ENCODE assay signal across 1 cellular context in the genomic region with DNA sequence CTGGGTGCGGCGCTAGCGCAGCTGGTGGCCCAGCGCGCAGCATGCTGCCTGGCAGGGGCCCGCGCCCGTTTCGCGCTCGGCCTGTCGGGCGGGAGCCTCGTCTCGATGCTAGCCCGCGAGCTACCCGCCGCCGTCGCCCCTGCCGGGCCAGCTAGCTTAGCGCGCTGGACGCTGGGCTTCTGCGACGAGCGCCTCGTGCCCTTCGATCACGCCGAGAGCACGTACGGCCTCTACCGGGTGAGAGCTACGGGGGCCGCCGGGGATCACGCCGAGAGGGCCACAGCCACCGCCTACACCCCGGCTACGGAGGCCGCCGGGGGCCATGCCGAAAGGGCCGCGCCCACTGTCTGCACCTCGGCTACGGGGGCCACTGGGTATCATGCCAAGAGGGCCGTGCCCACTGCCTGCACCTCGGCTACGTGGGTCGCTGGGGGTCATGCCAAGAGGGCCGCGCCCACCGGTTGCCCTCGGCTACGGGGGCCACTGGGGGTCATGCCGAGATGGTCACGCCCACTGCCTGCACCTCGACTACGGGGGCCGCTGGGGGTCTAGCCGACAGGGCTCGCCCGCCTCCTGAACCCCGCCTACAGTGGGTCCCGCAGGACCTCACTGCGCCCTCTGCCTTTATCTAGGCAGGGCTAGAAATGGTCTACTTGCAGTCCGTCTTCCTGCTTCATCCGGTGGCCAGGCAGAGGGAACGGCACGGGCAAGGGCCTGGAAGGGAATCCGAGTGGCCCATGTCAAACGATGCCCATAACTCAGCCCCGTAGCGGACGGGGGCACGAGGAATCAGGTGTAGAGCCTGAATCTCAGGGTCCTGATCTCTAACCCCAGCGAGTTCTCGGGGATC.
TF ChIP-seq lines count a peak whose summit lies in the region.

No MANE protein-coding gene starts in this region.

TF ChIP-seq in K562, 482 proteins besides CTCF, POLR2A, EP300 and RAD21 (continued from another document and continues in another):
- TF ChIP-seq HSF4 (CRISPR knock-in tag; IDR thresholded peaks at IDR 0.05; ENCODE audit: borderline replicate concordance): no peak
- no peak for TF ChIP-seq IFI16 (CRISPR knock-in tag; IDR thresholded peaks at IDR 0.05)
- no peak for TF ChIP-seq KLF10 (CRISPR knock-in tag; IDR thresholded peaks at IDR 0.05)
- no peak for TF ChIP-seq EWSR1 (IDR thresholded peaks at IDR 0.05; ENCODE audit: borderline replicate concordance, low read depth, partially characterized antibody)
- no peak for TF ChIP-seq DACH1 (IDR thresholded peaks at IDR 0.05; ENCODE audit: partially characterized antibody)
- no peak for TF ChIP-seq TAF15 (IDR thresholded peaks at IDR 0.05; ENCODE audit: low read depth, low read length)
- no peak for TF ChIP-seq ZNF717 (CRISPR knock-in tag; IDR thresholded peaks at IDR 0.05)
- TF ChIP-seq MEIS2 (IDR thresholded peaks at IDR 0.05; ENCODE audit: partially characterized antibody): no peak
- TF ChIP-seq, protein P1, sequence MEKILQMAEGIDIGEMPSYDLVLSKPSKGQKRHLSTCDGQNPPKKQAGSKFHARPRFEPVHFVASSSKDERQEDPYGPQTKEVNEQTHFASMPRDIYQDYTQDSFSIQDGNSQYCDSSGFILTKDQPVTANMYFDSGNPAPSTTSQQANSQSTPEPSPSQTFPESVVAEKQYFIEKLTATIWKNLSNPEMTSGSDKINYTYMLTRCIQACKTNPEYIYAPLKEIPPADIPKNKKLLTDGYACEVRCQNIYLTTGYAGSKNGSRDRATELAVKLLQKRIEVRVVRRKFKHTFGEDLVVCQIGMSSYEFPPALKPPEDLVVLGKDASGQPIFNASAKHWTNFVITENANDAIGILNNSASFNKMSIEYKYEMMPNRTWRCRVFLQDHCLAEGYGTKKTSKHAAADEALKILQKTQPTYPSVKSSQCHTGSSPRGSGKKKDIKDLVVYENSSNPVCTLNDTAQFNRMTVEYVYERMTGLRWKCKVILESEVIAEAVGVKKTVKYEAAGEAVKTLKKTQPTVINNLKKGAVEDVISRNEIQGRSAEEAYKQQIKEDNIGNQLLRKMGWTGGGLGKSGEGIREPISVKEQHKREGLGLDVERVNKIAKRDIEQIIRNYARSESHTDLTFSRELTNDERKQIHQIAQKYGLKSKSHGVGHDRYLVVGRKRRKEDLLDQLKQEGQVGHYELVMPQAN (IDR thresholded peaks at IDR 0.05; ENCODE audit: borderline replicate concordance): peak; percentile 82; the same call in 1 of the 2 replicates
- TF ChIP-seq ADNP (tag; IDR thresholded peaks at IDR 0.05): no peak
- peak; percentile 92 for TF ChIP-seq RBFOX2 (IDR thresholded peaks at IDR 0.05; ENCODE audit: low read depth, low read length)
- TF ChIP-seq KLF6 (CRISPR knock-in tag; IDR thresholded peaks at IDR 0.05; ENCODE audit: borderline replicate concordance): no peak
- TF ChIP-seq, protein P2, sequence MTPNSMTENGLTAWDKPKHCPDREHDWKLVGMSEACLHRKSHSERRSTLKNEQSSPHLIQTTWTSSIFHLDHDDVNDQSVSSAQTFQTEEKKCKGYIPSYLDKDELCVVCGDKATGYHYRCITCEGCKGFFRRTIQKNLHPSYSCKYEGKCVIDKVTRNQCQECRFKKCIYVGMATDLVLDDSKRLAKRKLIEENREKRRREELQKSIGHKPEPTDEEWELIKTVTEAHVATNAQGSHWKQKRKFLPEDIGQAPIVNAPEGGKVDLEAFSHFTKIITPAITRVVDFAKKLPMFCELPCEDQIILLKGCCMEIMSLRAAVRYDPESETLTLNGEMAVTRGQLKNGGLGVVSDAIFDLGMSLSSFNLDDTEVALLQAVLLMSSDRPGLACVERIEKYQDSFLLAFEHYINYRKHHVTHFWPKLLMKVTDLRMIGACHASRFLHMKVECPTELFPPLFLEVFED (CRISPR knock-in tag; conservative IDR thresholded peaks at IDR 0.05): no peak
- no peak for TF ChIP-seq ZNF695 (CRISPR knock-in tag; IDR thresholded peaks at IDR 0.05)
- TF ChIP-seq TEAD2 (tag; IDR thresholded peaks at IDR 0.05): no peak
- no peak for TF ChIP-seq HEY1 (CRISPR knock-in tag; IDR thresholded peaks at IDR 0.05; ENCODE audit: borderline replicate concordance)
- no peak for TF ChIP-seq ZNF23 (CRISPR knock-in tag; IDR thresholded peaks at IDR 0.05)
- TF ChIP-seq, protein P3, sequence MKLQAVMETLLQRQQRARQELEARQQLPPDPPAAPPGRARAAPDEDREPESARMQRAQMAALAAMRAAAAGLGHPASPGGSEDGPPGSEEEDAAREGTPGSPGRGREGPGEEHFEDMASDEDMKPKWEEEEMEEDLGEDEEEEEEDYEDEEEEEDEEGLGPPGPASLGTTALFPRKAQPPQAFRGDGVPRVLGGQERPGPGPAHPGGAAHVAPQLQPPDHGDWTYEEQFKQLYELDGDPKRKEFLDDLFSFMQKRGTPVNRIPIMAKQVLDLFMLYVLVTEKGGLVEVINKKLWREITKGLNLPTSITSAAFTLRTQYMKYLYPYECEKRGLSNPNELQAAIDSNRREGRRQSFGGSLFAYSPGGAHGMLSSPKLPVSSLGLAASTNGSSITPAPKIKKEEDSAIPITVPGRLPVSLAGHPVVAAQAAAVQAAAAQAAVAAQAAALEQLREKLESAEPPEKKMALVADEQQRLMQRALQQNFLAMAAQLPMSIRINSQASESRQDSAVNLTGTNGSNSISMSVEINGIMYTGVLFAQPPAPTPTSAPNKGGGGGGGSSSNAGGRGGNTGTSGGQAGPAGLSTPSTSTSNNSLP (IDR thresholded peaks at IDR 0.05; ENCODE audit: borderline replicate concordance, low read depth, low read length): no peak
- TF ChIP-seq, protein P4, sequence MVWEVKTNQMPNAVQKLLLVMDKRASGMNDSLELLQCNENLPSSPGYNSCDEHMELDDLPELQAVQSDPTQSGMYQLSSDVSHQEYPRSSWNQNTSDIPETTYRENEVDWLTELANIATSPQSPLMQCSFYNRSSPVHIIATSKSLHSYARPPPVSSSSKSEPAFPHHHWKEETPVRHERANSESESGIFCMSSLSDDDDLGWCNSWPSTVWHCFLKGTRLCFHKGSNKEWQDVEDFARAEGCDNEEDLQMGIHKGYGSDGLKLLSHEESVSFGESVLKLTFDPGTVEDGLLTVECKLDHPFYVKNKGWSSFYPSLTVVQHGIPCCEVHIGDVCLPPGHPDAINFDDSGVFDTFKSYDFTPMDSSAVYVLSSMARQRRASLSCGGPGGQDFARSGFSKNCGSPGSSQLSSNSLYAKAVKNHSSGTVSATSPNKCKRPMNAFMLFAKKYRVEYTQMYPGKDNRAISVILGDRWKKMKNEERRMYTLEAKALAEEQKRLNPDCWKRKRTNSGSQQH (CRISPR knock-in tag; IDR thresholded peaks at IDR 0.05): no peak
- TF ChIP-seq POLR2AphosphoS5 (IDR thresholded peaks at IDR 0.05; ENCODE audit: control insufficient read depth, insufficient read depth, low read depth, low read length): peak; percentile 12; the same call in 1 of the 2 replicates
- 0 out of 2 replicates have a peak, but pooled peaks have one; percentile 75 for TF ChIP-seq GTF2E2 (tag; IDR thresholded peaks at IDR 0.05)
- TF ChIP-seq NR4A1 (CRISPR knock-in tag; IDR thresholded peaks at IDR 0.05): 0 out of 2 replicates have a peak, but pooled peaks have one; percentile 40
- peak; percentile 75; the same call in 1 of the 2 replicates for TF ChIP-seq NR4A1 (tag; IDR thresholded peaks at IDR 0.05)
- peak; percentile 21; the same call in 1 of the 2 replicates for TF ChIP-seq ETV5 (CRISPR knock-in tag; IDR thresholded peaks at IDR 0.05; ENCODE audit: low read depth)
- TF ChIP-seq HIVEP1 (CRISPR knock-in tag; IDR thresholded peaks at IDR 0.05): no peak
- TF ChIP-seq SIN3B (IDR thresholded peaks at IDR 0.05; ENCODE audit: low read depth): peak; percentile 52
- TF ChIP-seq TBP (optimal IDR thresholded peaks at IDR 0.05; ENCODE audit: low read depth, low read length): peak; percentile 25
- TF ChIP-seq HOXB6 (CRISPR knock-in tag; IDR thresholded peaks at IDR 0.05; ENCODE audit: borderline replicate concordance): no peak
- TF ChIP-seq, protein P5, sequence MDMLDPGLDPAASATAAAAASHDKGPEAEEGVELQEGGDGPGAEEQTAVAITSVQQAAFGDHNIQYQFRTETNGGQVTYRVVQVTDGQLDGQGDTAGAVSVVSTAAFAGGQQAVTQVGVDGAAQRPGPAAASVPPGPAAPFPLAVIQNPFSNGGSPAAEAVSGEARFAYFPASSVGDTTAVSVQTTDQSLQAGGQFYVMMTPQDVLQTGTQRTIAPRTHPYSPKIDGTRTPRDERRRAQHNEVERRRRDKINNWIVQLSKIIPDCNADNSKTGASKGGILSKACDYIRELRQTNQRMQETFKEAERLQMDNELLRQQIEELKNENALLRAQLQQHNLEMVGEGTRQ (CRISPR knock-in tag; IDR thresholded peaks at IDR 0.05): no peak
- no peak for TF ChIP-seq GATAD2B (IDR thresholded peaks at IDR 0.05; ENCODE audit: borderline replicate concordance)
- peak; percentile 85; the same call in 1 of the 2 replicates for TF ChIP-seq TOE1 (IDR thresholded peaks at IDR 0.05; ENCODE audit: borderline replicate concordance)
- TF ChIP-seq TOE1 (CRISPR knock-in tag; IDR thresholded peaks at IDR 0.05; ENCODE audit: borderline replicate concordance, low read depth): 0 out of 2 replicates have a peak, but pooled peaks have one; percentile 29
- TF ChIP-seq NUFIP1 (IDR thresholded peaks at IDR 0.05; ENCODE audit: partially characterized antibody): no peak
- TF ChIP-seq ELF1 (tag; IDR thresholded peaks at IDR 0.05): peak; percentile 16; the same call in 1 of the 2 replicates
- no peak for TF ChIP-seq MYBL2 (IDR thresholded peaks at IDR 0.05; ENCODE audit: low read depth)
- no peak for TF ChIP-seq MYBL2 (CRISPR knock-in tag; IDR thresholded peaks at IDR 0.05; ENCODE audit: borderline replicate concordance)
- TF ChIP-seq, protein P6, sequence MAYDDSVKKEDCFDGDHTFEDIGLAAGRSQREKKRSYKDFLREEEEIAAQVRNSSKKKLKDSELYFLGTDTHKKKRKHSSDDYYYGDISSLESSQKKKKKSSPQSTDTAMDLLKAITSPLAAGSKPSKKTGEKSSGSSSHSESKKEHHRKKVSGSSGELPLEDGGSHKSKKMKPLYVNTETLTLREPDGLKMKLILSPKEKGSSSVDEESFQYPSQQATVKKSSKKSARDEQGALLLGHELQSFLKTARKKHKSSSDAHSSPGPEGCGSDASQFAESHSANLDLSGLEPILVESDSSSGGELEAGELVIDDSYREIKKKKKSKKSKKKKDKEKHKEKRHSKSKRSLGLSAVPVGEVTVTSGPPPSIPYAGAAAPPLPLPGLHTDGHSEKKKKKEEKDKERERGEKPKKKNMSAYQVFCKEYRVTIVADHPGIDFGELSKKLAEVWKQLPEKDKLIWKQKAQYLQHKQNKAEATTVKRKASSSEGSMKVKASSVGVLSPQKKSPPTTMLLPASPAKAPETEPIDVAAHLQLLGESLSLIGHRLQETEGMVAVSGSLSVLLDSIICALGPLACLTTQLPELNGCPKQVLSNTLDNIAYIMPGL (CRISPR knock-in tag; IDR thresholded peaks at IDR 0.05): peak; percentile 94; the same call in 1 of the 2 replicates
- TF ChIP-seq ZNF707 (CRISPR knock-in tag; conservative IDR thresholded peaks at IDR 0.05): no peak
- TF ChIP-seq JUNB (CRISPR knock-in tag; conservative IDR thresholded peaks at IDR 0.05): no peak
- TF ChIP-seq KDM1A (IDR thresholded peaks at IDR 0.05): no peak
- no peak for TF ChIP-seq KAT8 (IDR thresholded peaks at IDR 0.05; ENCODE audit: low read depth)
- TF ChIP-seq MCM2 (IDR thresholded peaks at IDR 0.05; ENCODE audit: low read depth): no peak
- no peak for TF ChIP-seq SMARCA4 (IDR thresholded peaks at IDR 0.05)
- TF ChIP-seq PRPF4 (IDR thresholded peaks at IDR 0.05; ENCODE audit: insufficient read depth, low read depth, low read length, poor library complexity, severe bottlenecking): no peak
- TF ChIP-seq BMI1 (IDR thresholded peaks at IDR 0.05; ENCODE audit: low read length): no peak
- TF ChIP-seq, protein P7, sequence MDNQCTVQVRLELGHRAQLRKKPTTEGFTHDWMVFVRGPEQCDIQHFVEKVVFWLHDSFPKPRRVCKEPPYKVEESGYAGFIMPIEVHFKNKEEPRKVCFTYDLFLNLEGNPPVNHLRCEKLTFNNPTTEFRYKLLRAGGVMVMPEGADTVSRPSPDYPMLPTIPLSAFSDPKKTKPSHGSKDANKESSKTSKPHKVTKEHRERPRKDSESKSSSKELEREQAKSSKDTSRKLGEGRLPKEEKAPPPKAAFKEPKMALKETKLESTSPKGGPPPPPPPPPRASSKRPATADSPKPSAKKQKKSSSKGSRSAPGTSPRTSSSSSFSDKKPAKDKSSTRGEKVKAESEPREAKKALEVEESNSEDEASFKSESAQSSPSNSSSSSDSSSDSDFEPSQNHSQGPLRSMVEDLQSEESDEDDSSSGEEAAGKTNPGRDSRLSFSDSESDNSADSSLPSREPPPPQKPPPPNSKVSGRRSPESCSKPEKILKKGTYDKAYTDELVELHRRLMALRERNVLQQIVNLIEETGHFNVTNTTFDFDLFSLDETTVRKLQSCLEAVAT (IDR thresholded peaks at IDR 0.05): no peak
- TF ChIP-seq, protein P8, sequence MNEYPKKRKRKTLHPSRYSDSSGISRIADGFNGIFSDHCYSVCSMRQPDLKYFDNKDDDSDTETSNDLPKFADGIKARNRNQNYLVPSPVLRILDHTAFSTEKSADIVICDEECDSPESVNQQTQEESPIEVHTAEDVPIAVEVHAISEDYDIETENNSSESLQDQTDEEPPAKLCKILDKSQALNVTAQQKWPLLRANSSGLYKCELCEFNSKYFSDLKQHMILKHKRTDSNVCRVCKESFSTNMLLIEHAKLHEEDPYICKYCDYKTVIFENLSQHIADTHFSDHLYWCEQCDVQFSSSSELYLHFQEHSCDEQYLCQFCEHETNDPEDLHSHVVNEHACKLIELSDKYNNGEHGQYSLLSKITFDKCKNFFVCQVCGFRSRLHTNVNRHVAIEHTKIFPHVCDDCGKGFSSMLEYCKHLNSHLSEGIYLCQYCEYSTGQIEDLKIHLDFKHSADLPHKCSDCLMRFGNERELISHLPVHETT (CRISPR knock-in tag; conservative IDR thresholded peaks at IDR 0.05 in 1 of 2, IDR thresholded peaks at IDR 0.05 in 1 of 2): peak in 1 of 2 experiments; percentile 90; a peak in 2 of 4 replicates
- TF ChIP-seq ZNF76 (CRISPR knock-in tag; IDR thresholded peaks at IDR 0.05; ENCODE audit: borderline replicate concordance): peak; percentile 88; the same call in 1 of the 2 replicates
- no peak for TF ChIP-seq TAF7 (tag; IDR thresholded peaks at IDR 0.05)
- no peak for TF ChIP-seq PTTG1 (tag; IDR thresholded peaks at IDR 0.05; ENCODE audit: low read depth)
- TF ChIP-seq, protein P9, sequence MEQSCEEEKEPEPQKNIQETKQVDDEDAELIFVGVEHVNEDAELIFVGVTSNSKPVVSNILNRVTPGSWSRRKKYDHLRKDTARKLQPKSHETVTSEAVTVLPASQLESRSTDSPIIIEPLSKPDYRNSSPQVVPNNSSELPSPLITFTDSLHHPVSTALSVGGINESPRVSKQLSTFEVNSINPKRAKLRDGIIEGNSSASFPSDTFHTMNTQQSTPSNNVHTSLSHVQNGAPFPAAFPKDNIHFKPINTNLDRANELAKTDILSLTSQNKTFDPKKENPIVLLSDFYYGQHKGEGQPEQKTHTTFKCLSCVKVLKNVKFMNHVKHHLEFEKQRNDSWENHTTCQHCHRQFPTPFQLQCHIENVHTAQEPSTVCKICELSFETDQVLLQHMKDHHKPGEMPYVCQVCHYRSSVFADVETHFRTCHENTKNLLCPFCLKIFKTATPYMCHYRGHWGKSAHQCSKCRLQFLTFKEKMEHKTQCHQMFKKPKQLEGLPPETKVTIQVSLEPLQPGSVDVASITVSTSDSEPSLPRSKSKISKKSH (CRISPR knock-in tag; IDR thresholded peaks at IDR 0.05): no peak
